ENCODE assay signal across 1 cellular context in the genomic region with DNA sequence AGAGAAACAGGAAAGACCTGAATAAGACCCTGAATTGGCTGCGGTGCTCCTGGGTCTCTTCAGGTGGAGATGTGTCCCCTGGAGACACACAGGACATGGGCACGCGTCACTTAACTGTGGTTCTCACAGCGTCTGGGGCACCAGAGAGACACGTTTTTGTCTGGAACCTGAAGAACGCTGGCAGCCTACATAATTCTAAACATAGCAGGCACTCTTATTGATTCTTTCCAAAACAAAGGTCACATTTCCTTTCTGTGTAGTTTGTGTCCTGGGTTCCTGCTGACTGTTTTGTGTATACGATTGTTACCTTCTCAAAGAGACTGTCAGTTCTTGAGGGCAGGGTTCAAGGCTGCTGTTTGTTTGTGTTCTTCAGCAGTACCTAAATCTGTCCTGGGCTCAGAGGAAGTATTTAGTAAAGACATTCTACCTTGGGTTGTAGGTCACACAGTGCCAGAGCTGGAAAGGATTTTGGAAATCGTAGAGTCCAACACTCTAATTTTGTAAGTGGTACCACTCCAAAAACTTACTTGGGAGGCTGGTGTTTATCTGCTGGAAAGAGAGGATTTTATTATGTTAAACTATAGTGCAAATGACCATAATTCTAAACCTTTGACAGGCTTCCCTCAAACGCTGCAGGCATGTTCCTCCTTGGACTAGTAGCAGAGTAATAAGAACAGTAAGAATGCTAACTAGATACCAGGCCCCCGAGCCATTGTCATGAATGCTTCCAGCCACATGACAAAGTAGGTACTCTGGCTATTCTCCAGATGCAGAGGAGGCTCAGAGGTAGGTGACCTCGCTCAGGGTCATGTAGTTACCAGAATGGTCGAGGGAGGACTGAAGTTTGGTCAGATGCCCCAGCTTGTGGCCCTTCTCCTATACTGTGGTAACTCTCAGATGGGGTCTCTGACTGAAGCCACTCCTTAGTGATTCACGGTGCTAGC.
TF ChIP-seq lines count a peak whose summit lies in the region.

No MANE protein-coding gene starts in this region.

TF ChIP-seq in HepG2, 621 proteins besides CTCF, POLR2A, EP300 and RAD21 (continued from another document and continues in another):
- TF ChIP-seq, protein P1, sequence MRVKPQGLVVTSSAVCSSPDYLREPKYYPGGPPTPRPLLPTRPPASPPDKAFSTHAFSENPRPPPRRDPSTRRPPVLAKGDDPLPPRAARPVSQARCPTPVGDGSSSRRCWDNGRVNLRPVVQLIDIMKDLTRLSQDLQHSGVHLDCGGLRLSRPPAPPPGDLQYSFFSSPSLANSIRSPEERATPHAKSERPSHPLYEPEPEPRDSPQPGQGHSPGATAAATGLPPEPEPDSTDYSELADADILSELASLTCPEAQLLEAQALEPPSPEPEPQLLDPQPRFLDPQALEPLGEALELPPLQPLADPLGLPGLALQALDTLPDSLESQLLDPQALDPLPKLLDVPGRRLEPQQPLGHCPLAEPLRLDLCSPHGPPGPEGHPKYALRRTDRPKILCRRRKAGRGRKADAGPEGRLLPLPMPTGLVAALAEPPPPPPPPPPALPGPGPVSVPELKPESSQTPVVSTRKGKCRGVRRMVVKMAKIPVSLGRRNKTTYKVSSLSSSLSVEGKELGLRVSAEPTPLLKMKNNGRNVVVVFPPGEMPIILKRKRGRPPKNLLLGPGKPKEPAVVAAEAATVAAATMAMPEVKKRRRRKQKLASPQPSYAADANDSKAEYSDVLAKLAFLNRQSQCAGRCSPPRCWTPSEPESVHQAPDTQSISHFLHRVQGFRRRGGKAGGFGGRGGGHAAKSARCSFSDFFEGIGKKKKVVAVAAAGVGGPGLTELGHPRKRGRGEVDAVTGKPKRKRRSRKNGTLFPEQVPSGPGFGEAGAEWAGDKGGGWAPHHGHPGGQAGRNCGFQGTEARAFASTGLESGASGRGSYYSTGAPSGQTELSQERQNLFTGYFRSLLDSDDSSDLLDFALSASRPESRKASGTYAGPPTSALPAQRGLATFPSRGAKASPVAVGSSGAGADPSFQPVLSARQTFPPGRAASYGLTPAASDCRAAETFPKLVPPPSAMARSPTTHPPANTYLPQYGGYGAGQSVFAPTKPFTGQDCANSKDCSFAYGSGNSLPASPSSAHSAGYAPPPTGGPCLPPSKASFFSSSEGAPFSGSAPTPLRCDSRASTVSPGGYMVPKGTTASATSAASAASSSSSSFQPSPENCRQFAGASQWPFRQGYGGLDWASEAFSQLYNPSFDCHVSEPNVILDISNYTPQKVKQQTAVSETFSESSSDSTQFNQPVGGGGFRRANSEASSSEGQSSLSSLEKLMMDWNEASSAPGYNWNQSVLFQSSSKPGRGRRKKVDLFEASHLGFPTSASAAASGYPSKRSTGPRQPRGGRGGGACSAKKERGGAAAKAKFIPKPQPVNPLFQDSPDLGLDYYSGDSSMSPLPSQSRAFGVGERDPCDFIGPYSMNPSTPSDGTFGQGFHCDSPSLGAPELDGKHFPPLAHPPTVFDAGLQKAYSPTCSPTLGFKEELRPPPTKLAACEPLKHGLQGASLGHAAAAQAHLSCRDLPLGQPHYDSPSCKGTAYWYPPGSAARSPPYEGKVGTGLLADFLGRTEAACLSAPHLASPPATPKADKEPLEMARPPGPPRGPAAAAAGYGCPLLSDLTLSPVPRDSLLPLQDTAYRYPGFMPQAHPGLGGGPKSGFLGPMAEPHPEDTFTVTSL (CRISPR knock-in tag; IDR thresholded peaks at IDR 0.05; ENCODE audit: borderline replicate concordance): peak; percentile 94; the same call in 1 of the 2 replicates
- TF ChIP-seq, protein P2, sequence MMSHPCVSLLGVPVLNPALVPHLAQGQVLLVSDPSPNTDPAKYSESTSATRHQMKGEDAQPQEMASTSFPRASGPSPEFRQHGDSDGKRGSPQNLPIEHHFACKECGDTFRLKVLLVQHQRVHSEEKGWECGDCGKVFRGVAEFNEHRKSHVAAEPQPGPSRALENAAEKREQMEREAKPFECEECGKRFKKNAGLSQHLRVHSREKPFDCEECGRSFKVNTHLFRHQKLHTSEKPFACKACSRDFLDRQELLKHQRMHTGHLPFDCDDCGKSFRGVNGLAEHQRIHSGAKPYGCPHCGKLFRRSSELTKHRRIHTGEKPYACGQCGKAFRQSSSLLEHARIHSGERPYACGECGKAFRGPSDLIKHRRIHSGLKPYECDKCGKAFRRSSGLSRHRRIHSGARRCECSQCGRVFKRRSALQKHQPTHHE (CRISPR knock-in tag; IDR thresholded peaks at IDR 0.05; ENCODE audit: borderline replicate concordance): no peak
- TF ChIP-seq ZFP36L1 (CRISPR knock-in tag; IDR thresholded peaks at IDR 0.05): 0 out of 2 replicates have a peak, but pooled peaks have one; percentile 47
- TF ChIP-seq, protein P3, sequence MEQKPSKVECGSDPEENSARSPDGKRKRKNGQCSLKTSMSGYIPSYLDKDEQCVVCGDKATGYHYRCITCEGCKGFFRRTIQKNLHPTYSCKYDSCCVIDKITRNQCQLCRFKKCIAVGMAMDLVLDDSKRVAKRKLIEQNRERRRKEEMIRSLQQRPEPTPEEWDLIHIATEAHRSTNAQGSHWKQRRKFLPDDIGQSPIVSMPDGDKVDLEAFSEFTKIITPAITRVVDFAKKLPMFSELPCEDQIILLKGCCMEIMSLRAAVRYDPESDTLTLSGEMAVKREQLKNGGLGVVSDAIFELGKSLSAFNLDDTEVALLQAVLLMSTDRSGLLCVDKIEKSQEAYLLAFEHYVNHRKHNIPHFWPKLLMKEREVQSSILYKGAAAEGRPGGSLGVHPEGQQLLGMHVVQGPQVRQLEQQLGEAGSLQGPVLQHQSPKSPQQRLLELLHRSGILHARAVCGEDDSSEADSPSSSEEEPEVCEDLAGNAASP (CRISPR knock-in tag; IDR thresholded peaks at IDR 0.05; ENCODE audit: borderline replicate concordance): peak; percentile 84
- peak; percentile 88; the same call in 1 of the 2 replicates for TF ChIP-seq FOXK1 (CRISPR knock-in tag; IDR thresholded peaks at IDR 0.05; ENCODE audit: borderline replicate concordance, low read depth)
- peak; percentile 93 for TF ChIP-seq HMG20A (CRISPR knock-in tag; IDR thresholded peaks at IDR 0.05; ENCODE audit: borderline replicate concordance)
- peak; percentile 92; the same call in 1 of the 2 replicates for TF ChIP-seq FOXO1 (CRISPR knock-in tag; IDR thresholded peaks at IDR 0.05)
- TF ChIP-seq HCFC1 (IDR thresholded peaks at IDR 0.05; ENCODE audit: low read depth, low read length): no peak
- no peak for TF ChIP-seq NBN (conservative IDR thresholded peaks at IDR 0.05)
- no peak for TF ChIP-seq YEATS2 (CRISPR knock-in tag; IDR thresholded peaks at IDR 0.05; ENCODE audit: borderline replicate concordance)
- TF ChIP-seq GFI1 (CRISPR knock-in tag; IDR thresholded peaks at IDR 0.05; ENCODE audit: borderline replicate concordance): peak; percentile 85
- TF ChIP-seq ZNF317 (CRISPR knock-in tag; IDR thresholded peaks at IDR 0.05): peak; percentile 78; the same call in 1 of the 2 replicates
- TF ChIP-seq POGZ (CRISPR knock-in tag; IDR thresholded peaks at IDR 0.05): peak; percentile 68
- TF ChIP-seq, protein P4, sequence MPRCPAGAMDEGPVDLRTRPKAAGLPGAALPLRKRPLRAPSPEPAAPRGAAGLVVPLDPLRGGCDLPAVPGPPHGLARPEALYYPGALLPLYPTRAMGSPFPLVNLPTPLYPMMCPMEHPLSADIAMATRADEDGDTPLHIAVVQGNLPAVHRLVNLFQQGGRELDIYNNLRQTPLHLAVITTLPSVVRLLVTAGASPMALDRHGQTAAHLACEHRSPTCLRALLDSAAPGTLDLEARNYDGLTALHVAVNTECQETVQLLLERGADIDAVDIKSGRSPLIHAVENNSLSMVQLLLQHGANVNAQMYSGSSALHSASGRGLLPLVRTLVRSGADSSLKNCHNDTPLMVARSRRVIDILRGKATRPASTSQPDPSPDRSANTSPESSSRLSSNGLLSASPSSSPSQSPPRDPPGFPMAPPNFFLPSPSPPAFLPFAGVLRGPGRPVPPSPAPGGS (CRISPR knock-in tag; IDR thresholded peaks at IDR 0.05): no peak
- TF ChIP-seq GABPA (IDR thresholded peaks at IDR 0.05; ENCODE audit: low read depth, low read length): no peak
- peak; percentile 39; the same call in 1 of the 2 replicates for TF ChIP-seq GABPA (CRISPR knock-in tag; IDR thresholded peaks at IDR 0.05; ENCODE audit: low read depth)
- TF ChIP-seq ZNF430 (CRISPR knock-in tag; IDR thresholded peaks at IDR 0.05): no peak
- TF ChIP-seq NCOA5 (CRISPR knock-in tag; IDR thresholded peaks at IDR 0.05): no peak
- peak; percentile 88 for TF ChIP-seq NR2F2 (IDR thresholded peaks at IDR 0.05; ENCODE audit: borderline replicate concordance, low read depth)
- TF ChIP-seq, protein P5, sequence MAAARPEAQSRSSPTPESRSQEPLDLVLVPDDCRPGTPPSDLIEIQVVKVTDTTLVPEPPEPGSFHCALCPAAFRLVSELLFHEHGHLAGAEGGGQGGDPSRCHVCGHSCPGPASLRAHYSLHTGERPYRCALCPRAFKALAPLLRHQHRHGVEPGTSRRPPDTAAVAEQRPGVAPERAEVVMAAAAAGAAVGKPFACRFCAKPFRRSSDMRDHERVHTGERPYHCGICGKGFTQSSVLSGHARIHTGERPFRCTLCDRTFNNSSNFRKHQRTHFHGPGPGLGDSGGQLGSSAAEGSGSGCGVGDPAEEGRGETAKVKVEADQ (CRISPR knock-in tag; IDR thresholded peaks at IDR 0.05; ENCODE audit: borderline replicate concordance): peak; percentile 42; the same call in 1 of the 2 replicates
- TF ChIP-seq FOXP1 (IDR thresholded peaks at IDR 0.05): peak; percentile 36; the same call in 1 of the 2 replicates
- TF ChIP-seq FOXP1 (CRISPR knock-in tag; IDR thresholded peaks at IDR 0.05): peak; percentile 98
- TF ChIP-seq CREB1 (IDR thresholded peaks at IDR 0.05): no peak
- TF ChIP-seq CREB1 (CRISPR knock-in tag; IDR thresholded peaks at IDR 0.05): peak; percentile 80
- TF ChIP-seq MTA3 (CRISPR knock-in tag; IDR thresholded peaks at IDR 0.05): no peak
- TF ChIP-seq MATR3 (CRISPR knock-in tag; IDR thresholded peaks at IDR 0.05): no peak
- TF ChIP-seq KLF11 (CRISPR knock-in tag; IDR thresholded peaks at IDR 0.05): 0 out of 2 replicates have a peak, but pooled peaks have one; percentile 42
- TF ChIP-seq, protein P6, sequence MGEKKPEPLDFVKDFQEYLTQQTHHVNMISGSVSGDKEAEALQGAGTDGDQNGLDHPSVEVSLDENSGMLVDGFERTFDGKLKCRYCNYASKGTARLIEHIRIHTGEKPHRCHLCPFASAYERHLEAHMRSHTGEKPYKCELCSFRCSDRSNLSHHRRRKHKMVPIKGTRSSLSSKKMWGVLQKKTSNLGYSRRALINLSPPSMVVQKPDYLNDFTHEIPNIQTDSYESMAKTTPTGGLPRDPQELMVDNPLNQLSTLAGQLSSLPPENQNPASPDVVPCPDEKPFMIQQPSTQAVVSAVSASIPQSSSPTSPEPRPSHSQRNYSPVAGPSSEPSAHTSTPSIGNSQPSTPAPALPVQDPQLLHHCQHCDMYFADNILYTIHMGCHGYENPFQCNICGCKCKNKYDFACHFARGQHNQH (CRISPR knock-in tag; IDR thresholded peaks at IDR 0.05): peak; percentile 98
- TF ChIP-seq KLF16 (CRISPR knock-in tag; IDR thresholded peaks at IDR 0.05): peak in 1 of 2 experiments; percentile 64; a peak in 1 of 4 replicates
- TF ChIP-seq ZSCAN9 (CRISPR knock-in tag; IDR thresholded peaks at IDR 0.05; ENCODE audit: borderline replicate concordance): peak; percentile 80
- no peak for TF ChIP-seq ZNF83 (CRISPR knock-in tag; IDR thresholded peaks at IDR 0.05; ENCODE audit: borderline replicate concordance)
- TF ChIP-seq THAP11 (CRISPR knock-in tag; IDR thresholded peaks at IDR 0.05): peak; percentile 72
- TF ChIP-seq MAFK (conservative IDR thresholded peaks at IDR 0.05 in 1 of 2, IDR thresholded peaks at IDR 0.05 in 1 of 2; ENCODE audit: low read length in 2 of 2): no peak
- TF ChIP-seq ZNF224 (CRISPR knock-in tag; IDR thresholded peaks at IDR 0.05): no peak
- TF ChIP-seq ATRX (CRISPR knock-in tag; IDR thresholded peaks at IDR 0.05; ENCODE audit: borderline replicate concordance): no peak
- peak; percentile 60; the same call in 1 of the 2 replicates for TF ChIP-seq ZSCAN29 (CRISPR knock-in tag; conservative IDR thresholded peaks at IDR 0.05)
- 0 out of 2 replicates have a peak, but pooled peaks have one; percentile 23 for TF ChIP-seq PHF8 (CRISPR knock-in tag; IDR thresholded peaks at IDR 0.05)
- TF ChIP-seq, protein P7, sequence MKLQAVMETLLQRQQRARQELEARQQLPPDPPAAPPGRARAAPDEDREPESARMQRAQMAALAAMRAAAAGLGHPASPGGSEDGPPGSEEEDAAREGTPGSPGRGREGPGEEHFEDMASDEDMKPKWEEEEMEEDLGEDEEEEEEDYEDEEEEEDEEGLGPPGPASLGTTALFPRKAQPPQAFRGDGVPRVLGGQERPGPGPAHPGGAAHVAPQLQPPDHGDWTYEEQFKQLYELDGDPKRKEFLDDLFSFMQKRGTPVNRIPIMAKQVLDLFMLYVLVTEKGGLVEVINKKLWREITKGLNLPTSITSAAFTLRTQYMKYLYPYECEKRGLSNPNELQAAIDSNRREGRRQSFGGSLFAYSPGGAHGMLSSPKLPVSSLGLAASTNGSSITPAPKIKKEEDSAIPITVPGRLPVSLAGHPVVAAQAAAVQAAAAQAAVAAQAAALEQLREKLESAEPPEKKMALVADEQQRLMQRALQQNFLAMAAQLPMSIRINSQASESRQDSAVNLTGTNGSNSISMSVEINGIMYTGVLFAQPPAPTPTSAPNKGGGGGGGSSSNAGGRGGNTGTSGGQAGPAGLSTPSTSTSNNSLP (IDR thresholded peaks at IDR 0.05; ENCODE audit: low read depth, low read length): no peak
- TF ChIP-seq SNAPC2 (CRISPR knock-in tag; IDR thresholded peaks at IDR 0.05): no peak
- TF ChIP-seq TP53 (CRISPR knock-in tag; conservative IDR thresholded peaks at IDR 0.05): no peak
- TF ChIP-seq SOX6 (IDR thresholded peaks at IDR 0.05): no peak
- TF ChIP-seq SOX6 (CRISPR knock-in tag; IDR thresholded peaks at IDR 0.05): peak; percentile 99
- peak; percentile 94 for TF ChIP-seq NR2F6 (IDR thresholded peaks at IDR 0.05)
- TF ChIP-seq NR2F6 (CRISPR knock-in tag; IDR thresholded peaks at IDR 0.05): peak; percentile 98
- TF ChIP-seq RARA (CRISPR knock-in tag; IDR thresholded peaks at IDR 0.05): peak; percentile 98
- peak; percentile 43; the same call in 1 of the 2 replicates for TF ChIP-seq MYC (CRISPR knock-in tag; IDR thresholded peaks at IDR 0.05; ENCODE audit: borderline replicate concordance)
- TF ChIP-seq ZNF121 (CRISPR knock-in tag; IDR thresholded peaks at IDR 0.05): no peak
- TF ChIP-seq, protein P8, sequence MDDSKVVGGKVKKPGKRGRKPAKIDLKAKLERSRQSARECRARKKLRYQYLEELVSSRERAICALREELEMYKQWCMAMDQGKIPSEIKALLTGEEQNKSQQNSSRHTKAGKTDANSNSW (CRISPR knock-in tag; IDR thresholded peaks at IDR 0.05; ENCODE audit: borderline replicate concordance): no peak
- TF ChIP-seq, protein P9, sequence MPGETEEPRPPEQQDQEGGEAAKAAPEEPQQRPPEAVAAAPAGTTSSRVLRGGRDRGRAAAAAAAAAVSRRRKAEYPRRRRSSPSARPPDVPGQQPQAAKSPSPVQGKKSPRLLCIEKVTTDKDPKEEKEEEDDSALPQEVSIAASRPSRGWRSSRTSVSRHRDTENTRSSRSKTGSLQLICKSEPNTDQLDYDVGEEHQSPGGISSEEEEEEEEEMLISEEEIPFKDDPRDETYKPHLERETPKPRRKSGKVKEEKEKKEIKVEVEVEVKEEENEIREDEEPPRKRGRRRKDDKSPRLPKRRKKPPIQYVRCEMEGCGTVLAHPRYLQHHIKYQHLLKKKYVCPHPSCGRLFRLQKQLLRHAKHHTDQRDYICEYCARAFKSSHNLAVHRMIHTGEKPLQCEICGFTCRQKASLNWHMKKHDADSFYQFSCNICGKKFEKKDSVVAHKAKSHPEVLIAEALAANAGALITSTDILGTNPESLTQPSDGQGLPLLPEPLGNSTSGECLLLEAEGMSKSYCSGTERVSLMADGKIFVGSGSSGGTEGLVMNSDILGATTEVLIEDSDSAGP (CRISPR knock-in tag; IDR thresholded peaks at IDR 0.05; ENCODE audit: borderline replicate concordance): no peak
- peak; percentile 75 for TF ChIP-seq KDM6A (CRISPR knock-in tag; IDR thresholded peaks at IDR 0.05; ENCODE audit: low read depth)
